In genomic region chr16:58510097-58510775, GRCh38 we compare ENCODE assay signal across 20 cellular contexts. TPM values are rescaled to one million over a fixed set of nuclear protein-coding genes. Genes with fewer than 3 reads are reported as not detected.
DNase-seq lines count a peak whose midpoint lies in the region; ATAC-seq and TF ChIP-seq lines count a peak whose summit lies in the region.
"Had no signal": no experiment of that assay in that cellular context is flagged by ENCODE, and none has a peak within 500 bp of the region (broad histone marks: within the 10 kb centered on the region; RNA-seq: fewer than 3 reads in every experiment).

No MANE protein-coding gene starts in this region.

- H3K4me3 Mint-ChIP-seq in activated T-cell treated with anti-CD3 and anti-CD28 coated beads, Interleukin-2, amount 50 U/mL, for 72 hours, result no peak overlapping the region
- H3K4me3 Mint-ChIP-seq in activated naive CD4-positive, alpha-beta T cell treated with anti-CD3 and anti-CD28 coated beads, Interleukin-2, amount 10 ng/mL, durations not matched to agents 7 days and 5 days, result no peak overlapping the region
- H3K4me3 Mint-ChIP-seq: immature natural killer cell had no signal

- H3K27ac Mint-ChIP-seq in activated T-cell treated with anti-CD3 and anti-CD28 coated beads, Interleukin-2, amount 50 U/mL, for 72 hours, result no peak overlapping the region
- no peak overlapping the region for H3K27ac Mint-ChIP-seq in activated naive CD4-positive, alpha-beta T cell treated with anti-CD3 and anti-CD28 coated beads, Interleukin-2, amount 10 ng/mL, durations not matched to agents 7 days and 5 days
- H3K27ac Mint-ChIP-seq: immature natural killer cell had no signal

- H3K4me3 ChIP-seq in Peyer's patch (no peak overlapping the region), spleen (no peak overlapping the region)
- H3K4me3 ChIP-seq: cardiac muscle cell, hepatocyte, lung, SJCRH30 had no signal

- TF ChIP-seq CTCF in Peyer's patch (IDR thresholded peaks at IDR 0.05) (no peak), spleen (IDR thresholded peaks at IDR 0.05 in 8 of 11, conservative IDR thresholded peaks at IDR 0.05 in 3 of 11) (no peak)

- no peaks in the 10 kb centered on the region for H3K9me3 Mint-ChIP-seq in activated T-cell treated with anti-CD3 and anti-CD28 coated beads, Interleukin-2, amount 50 U/mL, for 72 hours
- no peaks in the 10 kb centered on the region for H3K9me3 Mint-ChIP-seq in activated naive CD4-positive, alpha-beta T cell treated with anti-CD3 and anti-CD28 coated beads, Interleukin-2, amount 10 ng/mL, durations not matched to agents 7 days and 5 days
- H3K9me3 Mint-ChIP-seq: immature natural killer cell had no signal

- H3K4me1 ChIP-seq in Peyer's patch (peaks cover 0 to 10% (median 0%) of the 10 kb centered on the region in 4 donors), spleen (peaks cover 6 to 20% (median 11%) of the 10 kb centered on the region in 6 donors)
- H3K4me1 ChIP-seq: SJCRH30 had no signal

- CTCF ChIA-PET in activated naive CD4-positive, alpha-beta T cell treated with anti-CD3 and anti-CD28 coated beads, Interleukin-2, amount 10 ng/mL, durations not matched to agents 7 days and 5 days (lab: Charles Lee), result interaction anchor here (4.4 kb wide), 1 partner anchor 246 kb away, joined by 42 read pairs; no protein-coding TSS in a partner anchor

- ATAC-seq in activated T-cell treated with anti-CD3 and anti-CD28 coated beads, Interleukin-2, amount 50 U/mL, for 72 hours (replicated peaks in 1 of 2), result no peak
- no peak for ATAC-seq in left lobe of liver
- ATAC-seq: PC-3 had no signal

- DNase-seq in activated T-cell treated with anti-CD3 and anti-CD28 coated beads, Interleukin-2, amount 50 U/mL, for 48 hours, result peak; percentile 12 to 17
- no peak for DNase-seq in activated T-cell treated with anti-CD3 and anti-CD28 coated beads, Interleukin-2, amount 50 U/mL, for 72 hours
- DNase-seq in Peyer's patch, result peak in 2 of 3 donors; percentile 9 to 38
- DNase-seq in left kidney (ENCODE audit: low read depth, low spot score), result peak; percentile 28
- peak; percentile 68 for DNase-seq in spleen
- DNase-seq in HuH-7 (ENCODE audit: low spot score), result no peak
- DNase-seq in left lobe of liver (ENCODE audit: low spot score), result no peak
- DNase-seq in activated naive CD4-positive, alpha-beta T cell treated with anti-CD3 and anti-CD28 coated beads, Interleukin-2, amount 10 ng/mL, durations not matched to agents 7 days and 5 days, result no peak
- DNase-seq: activated CD4-positive, alpha-beta T cell treated with anti-CD3 and anti-CD28 coated beads for 4 hours; amniotic stem cell; immature natural killer cell; NCI-H1092; NCI-H2029 treated with DMSO at 0.1 percent for 48 hours; PC-3; stimulated activated CD4-positive, alpha-beta T cell treated with anti-CD3 and anti-CD28 coated beads, Interleukin-12 subunit alpha, Interleukin-12 subunit beta, amount 100 ng/mL, for 4 hours; T-helper 1 cell had no signal

- H3K9me3 ChIP-seq in Peyer's patch, result no peaks in the 10 kb centered on the region
- no peaks in the 10 kb centered on the region for H3K9me3 ChIP-seq in spleen
- H3K9me3 ChIP-seq: SJCRH30 had no signal

- WGBS in spleen, 5 donors, result 91 to 97% (median 93%) methylated on average over 18 of the region's 18 CpGs

- TF ChIP-seq POLR2A in Peyer's patch (IDR thresholded peaks at IDR 0.05) (no peak), spleen (IDR thresholded peaks at IDR 0.05) (no peak)

- H3K27ac ChIP-seq in Peyer's patch (no peak overlapping the region), spleen (no peak overlapping the region)
- H3K27ac ChIP-seq: cardiac muscle cell, hepatocyte, SJCRH30 had no signal

- no peaks in the 10 kb centered on the region for H3K27me3 ChIP-seq in Peyer's patch
- peaks cover 0 to 4% (median 0%) of the 10 kb centered on the region in 7 donors for H3K27me3 ChIP-seq in spleen (replicated peaks in 1 of 7)
- H3K27me3 ChIP-seq: cardiac muscle cell, hepatocyte, SJCRH30 had no signal

- no peaks in the 10 kb centered on the region for H3K27me3 Mint-ChIP-seq in activated T-cell treated with anti-CD3 and anti-CD28 coated beads, Interleukin-2, amount 50 U/mL, for 72 hours (ENCODE audit: low read depth)
- peaks cover 4% of the 10 kb centered on the region for H3K27me3 Mint-ChIP-seq in activated naive CD4-positive, alpha-beta T cell treated with anti-CD3 and anti-CD28 coated beads, Interleukin-2, amount 10 ng/mL, durations not matched to agents 7 days and 5 days

- intact Hi-C loops in spleen (cut with DNase I; ENCODE audit: low total_unique reads), result loop anchor here (5.0 kb wide), 1 partner anchor 247 kb away; no protein-coding TSS in a partner anchor

- no peaks in the 10 kb centered on the region for H3K36me3 ChIP-seq in Peyer's patch
- peaks cover 0 to 23% (median 0%) of the 10 kb centered on the region in 6 donors for H3K36me3 ChIP-seq in spleen
- H3K36me3 ChIP-seq: cardiac muscle cell had no signal

- peaks cover 13% of the 10 kb centered on the region for H3K4me1 Mint-ChIP-seq in activated T-cell treated with anti-CD3 and anti-CD28 coated beads, Interleukin-2, amount 50 U/mL, for 72 hours (ENCODE audit: low read depth)
- H3K4me1 Mint-ChIP-seq in activated naive CD4-positive, alpha-beta T cell treated with anti-CD3 and anti-CD28 coated beads, Interleukin-2, amount 10 ng/mL, durations not matched to agents 7 days and 5 days, result peaks cover 6% of the 10 kb centered on the region

- H3K36me3 Mint-ChIP-seq in activated T-cell treated with anti-CD3 and anti-CD28 coated beads, Interleukin-2, amount 50 U/mL, for 72 hours (ENCODE audit: insufficient read depth in 2 of 2), result no peaks in the 10 kb centered on the region
- no peaks in the 10 kb centered on the region for H3K36me3 Mint-ChIP-seq in activated naive CD4-positive, alpha-beta T cell treated with anti-CD3 and anti-CD28 coated beads, Interleukin-2, amount 10 ng/mL, durations not matched to agents 7 days and 5 days
- H3K36me3 Mint-ChIP-seq: immature natural killer cell had no signal

RNA-seq across cellular contexts. Expression of gene SETD6, which starts 5.1 kb away (rescaled TPM):
- total RNA-seq in activated T-cell treated with anti-CD3 and anti-CD28 coated beads, Interleukin-2, amount 50 U/mL, for 72 hours, result 10 to 100 TPM in 1 of 2 donors, 1 to 10 TPM in 1; 9.1 to 11.6 TPM
- total RNA-seq in Peyer's patch, result 10 to 100 TPM; 27.3 to 60.5 (median 34.4) TPM
- 10 to 100 TPM; 13.7 to 32.3 (median 18.2) TPM for total RNA-seq in spleen
- polyA plus RNA-seq in spleen, result 10 to 100 TPM in 2 of 3 donors, 1 to 10 TPM in 1; 8.9 to 11.5 (median 10.7) TPM
- total RNA-seq in left lobe of liver, result 13.5 TPM

RNA-seq across cellular contexts. Expression of gene NDRG4, which starts 10.3 kb away (rescaled TPM):
- 1 to 10 TPM; 5.2 TPM for total RNA-seq in activated T-cell treated with anti-CD3 and anti-CD28 coated beads, Interleukin-2, amount 50 U/mL, for 72 hours
- total RNA-seq in Peyer's patch, result 1 to 10 TPM in 3 of 4 donors, not detected in 1; 2.1 to 7.1 (median 4.9) TPM
- total RNA-seq in spleen, result 100 to 1,000 TPM in 1 of 7 donors, 10 to 100 TPM in 6; 22.3 to 115 (median 70.2) TPM
- 10 to 100 TPM in 1 of 3 donors, 1 to 10 TPM in 2; 9.4 to 31.3 (median 9.6) TPM for polyA plus RNA-seq in spleen
- total RNA-seq in left lobe of liver, result 2.4 TPM

Comparison
In these comparisons a context has a peak if more than half of its experiments do, and no peak if none do; other contexts are left out.
1. DNase-seq: peak in activated T-cell treated with anti-CD3 and anti-CD28 coated beads, Interleukin-2, amount 50 U/mL, for 48 hours (2 of 2), Peyer's patch (2 of 3), left kidney (single experiment) and spleen (single experiment); none in activated T-cell treated with anti-CD3 and anti-CD28 coated beads, Interleukin-2, amount 50 U/mL, for 72 hours (0 of 2), HuH-7 (single experiment), left lobe of liver (single experiment) and activated naive CD4-positive, alpha-beta T cell treated with anti-CD3 and anti-CD28 coated beads, Interleukin-2, amount 10 ng/mL, durations not matched to agents 7 days and 5 days (single experiment).